Comparison of ENCODE assay signal across 8 cellular contexts in genomic region chr6:53796451-53796780, GRCh38. TPM values are rescaled to one million over a fixed set of nuclear protein-coding genes. Genes with fewer than 3 reads are reported as not detected.
DNase-seq lines count a peak whose midpoint lies in the region; ATAC-seq, FAIRE-seq and TF ChIP-seq lines count a peak whose summit lies in the region.

No MANE protein-coding gene starts in this region.

- H3K4me1 ChIP-seq in keratinocyte (ENCODE audit: control insufficient read depth, extremely low read depth, insufficient read depth, low read length), result peaks cover 24% of the 10 kb centered on the region

- H3K9me1 ChIP-seq in keratinocyte (ENCODE audit: control insufficient read depth, extremely low read depth, insufficient read depth, low read length), result no peaks in the 10 kb centered on the region

- H3K36me3 ChIP-seq in keratinocyte (ENCODE audit: control insufficient read depth in 2 of 2, extremely low read depth in 1 of 2, insufficient read depth in 2 of 2, low read length in 2 of 2), result no peaks in the 10 kb centered on the region

- H3K36me3 Mint-ChIP-seq in activated CD8-positive, alpha-beta memory T cell treated with anti-CD3 and anti-CD28 coated beads, Interleukin-2, amount 10 ng/mL, durations not matched to agents 7 days and 5 days, result peaks cover 3% of the 10 kb centered on the region

- peak overlapping the region; percentile 89 for H3K4me3 Mint-ChIP-seq in activated CD8-positive, alpha-beta memory T cell treated with anti-CD3 and anti-CD28 coated beads, Interleukin-2, amount 10 ng/mL, durations not matched to agents 7 days and 5 days

- peak overlapping the region; percentile 53 to 99 (median 97) for H3K4me3 ChIP-seq in keratinocyte (ENCODE audit: control insufficient read depth in 2 of 3, extremely low read depth in 1 of 3, insufficient read depth in 2 of 3, low read depth in 1 of 3, low read length in 3 of 3)

- peaks cover 36% of the 10 kb centered on the region for H3K27me3 Mint-ChIP-seq in activated CD8-positive, alpha-beta memory T cell treated with anti-CD3 and anti-CD28 coated beads, Interleukin-2, amount 10 ng/mL, durations not matched to agents 7 days and 5 days

- no peak overlapping the region for H3K27ac Mint-ChIP-seq in activated CD8-positive, alpha-beta memory T cell treated with anti-CD3 and anti-CD28 coated beads, Interleukin-2, amount 10 ng/mL, durations not matched to agents 7 days and 5 days

- CTCF ChIA-PET in activated CD8-positive, alpha-beta memory T cell treated with anti-CD3 and anti-CD28 coated beads, Interleukin-2, amount 10 ng/mL, durations not matched to agents 7 days and 5 days (lab: Charles Lee), result interaction anchor here (1.3 kb wide), 1 partner anchor 77 kb away, joined by 4 read pairs; no protein-coding TSS in a partner anchor

- H3K9ac ChIP-seq in keratinocyte (ENCODE audit: control insufficient read depth, extremely low read depth, insufficient read depth, low read length), result peak overlapping the region; percentile 86

- no peaks in the 10 kb centered on the region for H3K9me3 ChIP-seq in keratinocyte (ENCODE audit: control insufficient read depth, low read depth, low read length)

- peaks cover 5% of the 10 kb centered on the region for H4K20me1 ChIP-seq in keratinocyte (ENCODE audit: control insufficient read depth, extremely low read depth, insufficient read depth, low read length)

- TF ChIP-seq CTCF in keratinocyte (optimal IDR thresholded peaks at IDR 0.05 in 1 of 3, IDR thresholded peaks at IDR 0.05 in 1 of 3, conservative IDR thresholded peaks at IDR 0.05 in 1 of 3; ENCODE audit: extremely low read depth in 1 of 3, insufficient read depth in 2 of 3, low read length in 3 of 3), result no peak

- H3K4me1 Mint-ChIP-seq in activated CD8-positive, alpha-beta memory T cell treated with anti-CD3 and anti-CD28 coated beads, Interleukin-2, amount 10 ng/mL, durations not matched to agents 7 days and 5 days, result peaks cover 24% of the 10 kb centered on the region

- peak; percentile 90 for FAIRE-seq in keratinocyte (lab: Jason Lieb, UNC)

- no peak for ATAC-seq in activated CD8-positive, alpha-beta memory T cell treated with anti-CD3 and anti-CD28 coated beads, Interleukin-2, amount 10 ng/mL, durations not matched to agents 7 days and 5 days

- DNase-seq in activated CD8-positive, alpha-beta memory T cell treated with anti-CD3 and anti-CD28 coated beads, Interleukin-2, amount 10 ng/mL, durations not matched to agents 7 days and 5 days, result no peak
- no peak for DNase-seq in activated CD8-positive, alpha-beta memory T cell treated with anti-CD3 and anti-CD28 coated beads, Interleukin-2, amount 50 U/mL, for 48 hours
- DNase-seq in keratinocyte (ENCODE audit: low read depth, low spot score) (no peak), retina (no peak), NCI-H524 treated with DMSO at 0.1 percent for 48 hours (lab: John Stamatoyannopoulos, UW) (no peak), germinal center (ENCODE audit: low spot score) (no peak)

- no peaks in the 10 kb centered on the region for H3K27me3 ChIP-seq in keratinocyte (ENCODE audit: control insufficient read depth, extremely low read depth, insufficient read depth, low read length)

- no peaks in the 10 kb centered on the region for H3K9me3 Mint-ChIP-seq in activated CD8-positive, alpha-beta memory T cell treated with anti-CD3 and anti-CD28 coated beads, Interleukin-2, amount 10 ng/mL, durations not matched to agents 7 days and 5 days (ENCODE audit: low read depth)

- H3K79me2 ChIP-seq in keratinocyte (ENCODE audit: control insufficient read depth, insufficient read depth, low read length), result peaks cover 65% of the 10 kb centered on the region

- peak overlapping the region; percentile 94 for H2AFZ ChIP-seq in keratinocyte (ENCODE audit: control insufficient read depth, low read length)

- dilution Hi-C loops in keratinocyte (cut with MboI; ENCODE audit: extremely low pct_ligation_motif_present, low sequenced_read_pairs), result no loop called here

- peak overlapping the region; percentile 99 for H3K4me2 ChIP-seq in keratinocyte (ENCODE audit: control insufficient read depth, extremely low read depth, insufficient read depth, low read depth, low read length)

- H3K27ac ChIP-seq in angular gyrus (ENCODE audit: low read depth, low read length) (peak overlapping the region; percentile 13), keratinocyte (ENCODE audit: control insufficient read depth, insufficient read depth, low read length) (peak overlapping the region; percentile 78), temporal lobe (ENCODE audit: low read depth, low read length) (peak overlapping the region; percentile 72)

RNA-seq across cellular contexts. Expression of gene LRRC1, which starts 1.6 kb away (rescaled TPM):
- total RNA-seq in activated CD8-positive, alpha-beta memory T cell treated with anti-CD3 and anti-CD28 coated beads, Interleukin-2, amount 10 ng/mL, durations not matched to agents 7 days and 5 days, result 1 to 10 TPM; 4.5 to 4.6 TPM
- 16.2 to 19.7 TPM (median 18.5 TPM) in 3 replicates for polyA plus RNA-seq in keratinocyte
- 16.6 TPM for polyA plus RNA-seq in keratinocyte (2011; ENCODE audit: low read depth)
- polyA plus RNA-seq in keratinocyte (2011; cell fraction: cytosol; rRNA removed), result 15.8 and 20.8 TPM in 2 replicates
- 23.5 and 26.7 TPM in 2 replicates for polyA plus RNA-seq in keratinocyte (2011; cell fraction: nucleus; rRNA removed)
- 15.0 and 22.8 TPM in 2 replicates for polyA plus RNA-seq in keratinocyte (2012; ENCODE audit: low replicate concordance)
- polyA minus RNA-seq in keratinocyte, result 16.9 to 18.9 TPM (median 17.7 TPM) in 3 replicates
- polyA minus RNA-seq in keratinocyte (2011; cell fraction: cytosol; rRNA and poly(A)+ RNA removed), result 13.6 TPM
- 15.6 and 22.0 TPM in 2 replicates for polyA minus RNA-seq in keratinocyte (2011; cell fraction: nucleus; rRNA and poly(A)+ RNA removed)
- 10.1 TPM for total RNA-seq in temporal lobe

Comparison
In these comparisons a context has a peak if more than half of its experiments do, and no peak if none do; other contexts are left out.
1. H3K27ac ChIP-seq: peak in every context shown above with its lines; median percentile 78 in keratinocyte; 72 in temporal lobe; 13 in angular gyrus.